Comparison of ENCODE assay signal across 22 cellular contexts in genomic region chr3:119222400-119222799, GRCh38. TPM values are rescaled to one million over a fixed set of nuclear protein-coding genes. Genes with fewer than 3 reads are reported as not detected.
"Had no signal": no experiment of that assay in that cellular context is flagged by ENCODE, and none has a peak within 500 bp of the region (broad histone marks: within the 10 kb centered on the region; RNA-seq: fewer than 3 reads in every experiment).

No MANE protein-coding gene starts in this region.

- H3K27ac Mint-ChIP-seq: activated naive CD8-positive, alpha-beta T cell treated with anti-CD3 and anti-CD28 coated beads, Interleukin-2, amount 10 ng/mL, durations not matched to agents 7 days and 5 days; type B pancreatic cell had no signal

- H3K9me3 Mint-ChIP-seq: activated naive CD8-positive, alpha-beta T cell treated with anti-CD3 and anti-CD28 coated beads, Interleukin-2, amount 10 ng/mL, durations not matched to agents 7 days and 5 days; stimulated activated naive CD8-positive, alpha-beta T cell treated with anti-CD3 and anti-CD28 coated beads, Interleukin-15, Interleukin-2, amounts not matched to agents 100 ng/mL and 50 ng/mL, for 24 hours; type B pancreatic cell had no signal

- H3K4me3 Mint-ChIP-seq: activated naive CD8-positive, alpha-beta T cell treated with anti-CD3 and anti-CD28 coated beads, Interleukin-2, amount 10 ng/mL, durations not matched to agents 7 days and 5 days; stimulated activated naive CD8-positive, alpha-beta T cell treated with anti-CD3 and anti-CD28 coated beads, Interleukin-15, Interleukin-2, amounts not matched to agents 100 ng/mL and 50 ng/mL, for 24 hours; type B pancreatic cell had no signal

- H3K27ac ChIP-seq: brain microvascular endothelial cell, heart left ventricle, pancreas, suprapubic skin had no signal

- ATAC-seq: heart left ventricle, left colon, pancreas, sciatic nerve had no signal

- H3K27me3 ChIP-seq: brain microvascular endothelial cell, heart left ventricle, pancreas, suprapubic skin had no signal

- DNase-seq: activated CD4-positive, CD25-positive, alpha-beta regulatory T cell treated with anti-CD3 and anti-CD28 coated beads, Interleukin-2, amount 50 U/mL, for 72 hours; activated CD8-positive, alpha-beta memory T cell treated with anti-CD3 and anti-CD28 coated beads for 24 hours; activated effector memory CD4-positive, alpha-beta T cell treated with Interleukin-2 at 50 U/mL for 16 hours; activated naive CD8-positive, alpha-beta T cell treated with anti-CD3 and anti-CD28 coated beads, Interleukin-2, amount 10 ng/mL, durations not matched to agents 7 days and 5 days; anterior cingulate cortex; brain microvascular endothelial cell; cerebellar nuclear complex; effector CD8-positive, alpha-beta T cell; heart left ventricle; left colon; midbrain; pancreas; SW 1271 had no signal

- H3K4me1 ChIP-seq: heart left ventricle, suprapubic skin had no signal

- H3K27me3 Mint-ChIP-seq: activated naive CD8-positive, alpha-beta T cell treated with anti-CD3 and anti-CD28 coated beads, Interleukin-2, amount 10 ng/mL, durations not matched to agents 7 days and 5 days; stimulated activated naive CD8-positive, alpha-beta T cell treated with anti-CD3 and anti-CD28 coated beads, Interleukin-15, Interleukin-2, amounts not matched to agents 100 ng/mL and 50 ng/mL, for 24 hours; type B pancreatic cell had no signal

- H3K9me3 ChIP-seq: heart left ventricle, pancreas, suprapubic skin had no signal

- H3K4me3 ChIP-seq: heart left ventricle, lung, pancreas, suprapubic skin had no signal

RNA-seq across cellular contexts. Expression of gene UPK1B, which starts 49.0 kb away (rescaled TPM):
- total RNA-seq: activated naive CD8-positive, alpha-beta T cell treated with anti-CD3 and anti-CD28 coated beads, Interleukin-2, amount 10 ng/mL, durations not matched to agents 7 days and 5 days; fibroblast of lung; frontal cortex; left colon; myocyte; SK-MEL-5 had no signal
- polyA plus RNA-seq: fibroblast of lung, heart left ventricle had no signal
